Comparison of ENCODE assay signal across 6 cellular contexts in the genomic region with DNA sequence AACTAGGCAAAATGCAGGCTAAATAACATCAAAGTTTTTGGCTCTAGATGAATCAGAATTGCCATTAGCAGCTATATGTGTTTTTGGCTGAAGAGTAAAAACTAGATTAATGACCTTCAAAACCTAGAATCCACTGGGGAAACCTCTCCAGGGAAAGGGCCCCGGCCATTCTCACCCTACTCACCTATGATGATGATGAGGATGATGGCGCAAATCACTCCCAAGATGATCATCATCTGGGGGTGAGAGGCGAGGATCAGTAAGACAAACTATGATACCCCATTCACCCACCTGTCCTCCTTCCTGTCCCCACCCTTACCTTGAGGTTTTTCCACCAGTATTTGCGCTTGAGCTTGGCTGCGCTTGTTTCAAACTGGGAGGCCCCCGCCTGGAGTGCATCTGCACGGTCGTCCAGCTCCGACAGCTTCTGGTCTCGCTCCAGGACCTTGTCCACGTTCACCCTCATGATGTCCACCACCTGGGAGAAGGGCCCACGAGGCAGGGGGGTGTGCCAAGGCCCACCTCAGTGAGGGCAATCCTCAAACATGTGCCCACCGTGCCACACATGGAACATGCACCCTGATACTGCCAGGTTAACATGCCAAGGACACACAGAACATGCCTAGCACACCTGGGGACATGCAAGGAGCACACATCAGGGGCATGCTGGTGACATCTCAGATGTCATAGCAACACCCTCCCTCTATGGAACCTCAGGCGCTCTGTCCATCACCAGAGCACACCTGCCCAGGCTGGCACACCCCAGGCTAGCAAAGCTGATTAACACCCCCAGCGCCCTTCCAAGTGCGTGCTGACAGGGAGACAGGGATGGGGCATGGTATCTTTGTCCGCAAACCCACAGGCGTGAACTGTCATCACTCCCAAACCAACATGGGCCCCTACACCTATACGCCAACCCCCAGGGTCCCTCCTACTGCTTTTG. TPM values are rescaled to one million over a fixed set of nuclear protein-coding genes. Genes with fewer than 3 reads are reported as not detected.
DNase-seq lines count a peak whose midpoint lies in the region; ATAC-seq and TF ChIP-seq lines count a peak whose summit lies in the region.

No MANE protein-coding gene starts in this region.

- peak in 3 of 5 donors; percentile 20 to 57 (median 31) for DNase-seq in CD4-positive, alpha-beta memory T cell
- no peak for DNase-seq in activated T-cell treated with anti-CD3 and anti-CD28 coated beads, Interleukin-2, amount 50 U/mL, for 72 hours
- DNase-seq in lung (ENCODE audit: low spot score) (no peak), ACHN (no peak), NCI-H187 (lab: John Stamatoyannopoulos, UW) (no peak)

- H3K4me1 Mint-ChIP-seq in CD4-positive, alpha-beta memory T cell: peaks cover 44 to 64% (median 53%) of the 10 kb centered on the region in 4 donors
- peaks cover 62% of the 10 kb centered on the region for H3K4me1 Mint-ChIP-seq in activated T-cell treated with anti-CD3 and anti-CD28 coated beads, Interleukin-2, amount 50 U/mL, for 72 hours (ENCODE audit: low read depth)

- ATAC-seq in activated T-cell treated with anti-CD3 and anti-CD28 coated beads, Interleukin-2, amount 50 U/mL, for 72 hours (replicated peaks in 1 of 2): no peak
- ATAC-seq in lung (ENCODE audit: insufficient read depth, low FRiP score): no peak
- ATAC-seq in HG02588 (IDR thresholded peaks at IDR 0.05; ENCODE audit: unreplicated experiment): no peak

- H3K9me3 ChIP-seq in CD4-positive, alpha-beta memory T cell (ENCODE audit: control insufficient read depth in 1 of 2, low read length in 2 of 2): no peaks in the 10 kb centered on the region
- H3K9me3 ChIP-seq in lung (ENCODE audit: control insufficient read depth in 2 of 2, insufficient read depth in 1 of 2, low read length in 1 of 2): no peaks in the 10 kb centered on the region

- in situ Hi-C loops in ACHN (cut with HindIII; ENCODE audit: low pct_ligation_motif_present, low pct_unique_long_range_greater_than_20kb, low sequenced_read_pairs): no loop called here

- TF ChIP-seq CTCF in lung (IDR thresholded peaks at IDR 0.05; ENCODE audit: control extremely low read depth, extremely low read depth): no peak

- POLR2A ChIA-PET in CD4-positive, alpha-beta memory T cell (lab: Charles Lee; ENCODE audit: partially characterized antibody): interaction anchor here (0.9 to 23.4 kb wide), 13 partner anchors 7 to 134 kb away, joined by 3 to 1074 read pairs (median 34); a partner anchor contains a TSS

- H3K27me3 Mint-ChIP-seq in CD4-positive, alpha-beta memory T cell: no peaks in the 10 kb centered on the region
- no peaks in the 10 kb centered on the region for H3K27me3 Mint-ChIP-seq in activated T-cell treated with anti-CD3 and anti-CD28 coated beads, Interleukin-2, amount 50 U/mL, for 72 hours (ENCODE audit: low read depth)

- 57 to 76% methylated on average over 19 of the region's 19 CpGs for WGBS in lung, 2 donors

- intact Hi-C loops in CD4-positive, alpha-beta memory T cell (cut with micrococcal nuclease): no loop called here

- H3K27ac Mint-ChIP-seq in CD4-positive, alpha-beta memory T cell: peak overlapping the region; percentile 93 to 98 (median 96)
- peak overlapping the region; percentile 89 for H3K27ac Mint-ChIP-seq in activated T-cell treated with anti-CD3 and anti-CD28 coated beads, Interleukin-2, amount 50 U/mL, for 72 hours

- H3K4me3 Mint-ChIP-seq in CD4-positive, alpha-beta memory T cell: peak overlapping the region; percentile 91 to 93 (median 91)
- peak overlapping the region; percentile 88 to 90 for H3K4me3 Mint-ChIP-seq in activated T-cell treated with anti-CD3 and anti-CD28 coated beads, Interleukin-2, amount 50 U/mL, for 72 hours

- no peaks in the 10 kb centered on the region for H3K27me3 ChIP-seq in CD4-positive, alpha-beta memory T cell (ENCODE audit: insufficient read depth, low read length)
- no peaks in the 10 kb centered on the region for H3K27me3 ChIP-seq in lung (ENCODE audit: control insufficient read depth, insufficient read depth)

- peak overlapping the region; percentile 100 for H3K27ac ChIP-seq in CD4-positive, alpha-beta memory T cell (ENCODE audit: low read depth, low read length)
- peak overlapping the region; percentile 91 to 100 for H3K27ac ChIP-seq in lung (ENCODE audit: low read depth in 1 of 2, low read length in 1 of 2)

- peaks cover 75% of the 10 kb centered on the region for H3K4me1 ChIP-seq in CD4-positive, alpha-beta memory T cell (ENCODE audit: insufficient read depth, low read length)
- H3K4me1 ChIP-seq in lung (ENCODE audit: control insufficient read depth in 2 of 2, insufficient read depth in 2 of 2, low read length in 2 of 2): peaks cover 10 to 21% of the 10 kb centered on the region in 2 donors

- CTCF ChIA-PET in CD4-positive, alpha-beta memory T cell (lab: Charles Lee; ENCODE audit: partially characterized antibody): interaction anchor here (0.6 to 6.1 kb wide), 9 partner anchors 12 to 139 kb away, joined by 3 to 38 read pairs (median 5); a partner anchor contains a TSS

- peaks cover 0 to 1% (median 0%) of the 10 kb centered on the region in 8 donors for H3K9me3 Mint-ChIP-seq in CD4-positive, alpha-beta memory T cell
- no peaks in the 10 kb centered on the region for H3K9me3 Mint-ChIP-seq in activated T-cell treated with anti-CD3 and anti-CD28 coated beads, Interleukin-2, amount 50 U/mL, for 72 hours

- H3K36me3 Mint-ChIP-seq in CD4-positive, alpha-beta memory T cell: peaks cover 24 to 42% of the 10 kb centered on the region in 2 donors
- peaks cover 3 to 22% of the 10 kb centered on the region in 2 donors for H3K36me3 Mint-ChIP-seq in activated T-cell treated with anti-CD3 and anti-CD28 coated beads, Interleukin-2, amount 50 U/mL, for 72 hours (ENCODE audit: insufficient read depth in 2 of 2)

- H3K4me3 ChIP-seq in CD4-positive, alpha-beta memory T cell (ENCODE audit: low read length in 2 of 2): peak overlapping the region; percentile 80 to 98
- H3K4me3 ChIP-seq in lung: peak overlapping the region; percentile 99

- peaks cover 30% of the 10 kb centered on the region for H3K36me3 ChIP-seq in CD4-positive, alpha-beta memory T cell (ENCODE audit: insufficient read depth, low read length)
- peaks cover 3 to 13% of the 10 kb centered on the region in 2 donors for H3K36me3 ChIP-seq in lung (ENCODE audit: control insufficient read depth in 2 of 2, insufficient read depth in 2 of 2, low read length in 2 of 2)

RNA-seq across cellular contexts. Expression of a gene that starts 1.2 kb away (rescaled TPM):
- total RNA-seq in CD4-positive, alpha-beta memory T cell: 100 to 1,000 TPM; 190 to 203 TPM
- 100 to 1,000 TPM in 1 of 2 donors, 10 to 100 TPM in 1; 41.6 to 106 TPM for polyA plus RNA-seq in CD4-positive, alpha-beta memory T cell
- total RNA-seq in activated T-cell treated with anti-CD3 and anti-CD28 coated beads, Interleukin-2, amount 50 U/mL, for 72 hours: 10 to 100 TPM; 71.3 to 73.6 TPM
- 10 to 100 TPM; 33.9 to 76.2 TPM for total RNA-seq in lung
- polyA plus RNA-seq in lung: 10 to 100 TPM; 45.4 to 46.2 TPM

RNA-seq across cellular contexts. Expression of a gene that starts 9.4 kb away (rescaled TPM):
- 10 to 100 TPM; 78.9 to 79.4 TPM for total RNA-seq in CD4-positive, alpha-beta memory T cell
- 10 to 100 TPM in 1 of 2 donors, 1 to 10 TPM in 1; 3.7 to 18.6 TPM for polyA plus RNA-seq in CD4-positive, alpha-beta memory T cell
- 10 to 100 TPM; 58.2 to 78.5 TPM for total RNA-seq in activated T-cell treated with anti-CD3 and anti-CD28 coated beads, Interleukin-2, amount 50 U/mL, for 72 hours
- total RNA-seq in lung: 100 to 1,000 TPM; 132 to 238 TPM
- 100 to 1,000 TPM in 1 of 2 donors, 10 to 100 TPM in 1; 93.5 to 126 TPM for polyA plus RNA-seq in lung

RNA-seq across cellular contexts. Expression of a gene that starts 14.6 kb away (rescaled TPM):
- 10 to 100 TPM; 25.0 to 25.3 TPM for total RNA-seq in CD4-positive, alpha-beta memory T cell
- 10 to 100 TPM; 42.4 to 43.7 TPM for polyA plus RNA-seq in CD4-positive, alpha-beta memory T cell
- 10 to 100 TPM; 45.1 to 50.8 TPM for total RNA-seq in activated T-cell treated with anti-CD3 and anti-CD28 coated beads, Interleukin-2, amount 50 U/mL, for 72 hours
- total RNA-seq in lung: 10 to 100 TPM; 24.4 to 33.1 TPM
- polyA plus RNA-seq in lung: 10 to 100 TPM; 13.2 to 19.0 TPM

RNA-seq across cellular contexts. Expression of a gene that starts 28.4 kb away (rescaled TPM):
- 10 to 100 TPM; 19.2 to 19.4 TPM for total RNA-seq in CD4-positive, alpha-beta memory T cell
- 10 to 100 TPM; 13.3 to 21.9 TPM for polyA plus RNA-seq in CD4-positive, alpha-beta memory T cell
- 1 to 10 TPM; 9.6 TPM for total RNA-seq in activated T-cell treated with anti-CD3 and anti-CD28 coated beads, Interleukin-2, amount 50 U/mL, for 72 hours
- 10 to 100 TPM in 1 of 2 donors, 1 to 10 TPM in 1; 5.3 to 10.8 TPM for total RNA-seq in lung
- polyA plus RNA-seq in lung: 10 to 100 TPM in 1 of 2 donors, 1 to 10 TPM in 1; 5.6 to 10.5 TPM

RNA-seq across cellular contexts. Expression of a gene that starts 37.7 kb away (rescaled TPM):
- total RNA-seq in CD4-positive, alpha-beta memory T cell: not detected
- not detected for polyA plus RNA-seq in CD4-positive, alpha-beta memory T cell
- 1 to 10 TPM; 1.5 to 4.3 TPM for total RNA-seq in activated T-cell treated with anti-CD3 and anti-CD28 coated beads, Interleukin-2, amount 50 U/mL, for 72 hours
- total RNA-seq in lung: under 1 TPM in 1 of 2 donors, not detected in 1; 0.55 TPM
- polyA plus RNA-seq in lung: under 1 TPM; 0.22 to 0.28 TPM

Comparison
In these comparisons a context has a peak if more than half of its experiments do, and no peak if none do; other contexts are left out.
1. DNase-seq: peak in CD4-positive, alpha-beta memory T cell (3 of 5); none in activated T-cell treated with anti-CD3 and anti-CD28 coated beads, Interleukin-2, amount 50 U/mL, for 72 hours (0 of 2), lung (single experiment), ACHN (single experiment) and NCI-H187 (0 of 2).